Comparison of ENCODE assay signal across 15 cellular contexts in the genomic region with DNA sequence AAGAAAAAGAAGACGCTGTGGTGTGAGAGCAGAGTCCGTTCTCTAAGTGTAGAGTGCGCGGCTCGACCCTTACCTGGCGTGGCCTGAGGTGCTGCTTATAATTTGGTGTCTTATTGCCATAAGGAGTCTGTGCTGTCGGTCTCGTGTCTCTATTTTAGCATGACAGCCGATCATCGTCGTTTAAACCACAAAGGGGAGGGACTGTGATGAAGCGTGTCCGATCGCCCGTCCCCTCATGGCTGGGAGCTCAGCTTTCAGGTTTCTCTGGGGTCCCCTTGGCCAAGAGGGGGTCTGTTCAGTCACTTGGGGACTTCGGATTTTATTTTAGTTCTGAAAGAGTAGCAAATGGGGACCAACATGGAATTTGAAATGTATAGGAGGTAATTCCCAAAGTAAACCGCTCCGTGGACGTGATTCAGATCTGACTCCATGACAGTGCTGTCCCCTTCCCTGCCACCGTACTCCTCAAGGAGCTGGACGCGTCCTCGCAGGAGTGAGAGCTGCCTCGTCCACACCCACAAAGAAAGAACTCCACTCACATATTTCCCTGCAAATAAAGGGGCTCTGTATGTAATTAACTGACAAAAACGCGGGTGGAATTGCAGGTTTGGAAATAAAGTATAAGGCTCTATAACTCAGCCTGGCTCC.
DNase-seq lines count a peak whose midpoint lies in the region; ATAC-seq, FAIRE-seq and TF ChIP-seq lines count a peak whose summit lies in the region.
"Had no signal": no experiment of that assay in that cellular context is flagged by ENCODE, and none has a peak within 500 bp of the region (broad histone marks: within the 10 kb centered on the region; RNA-seq: fewer than 3 reads in every experiment).

No MANE protein-coding gene starts in this region.

- H2BK5ac ChIP-seq in H1 (ENCODE audit: low read depth, low read length), result no peak overlapping the region

- no peak overlapping the region for H2AFZ ChIP-seq in H1 (ENCODE audit: low read length)

- H3K4me1 Mint-ChIP-seq in natural killer cell treated with Interleukin-12 subunit alpha and Interleukin-12 subunit beta and Interleukin-15 and Interleukin-18, amount 100 ng/mL, for 72 hours (ENCODE audit: low read depth in 2 of 2), result peaks cover 15 to 16% of the 10 kb centered on the region in 2 donors
- H3K4me1 Mint-ChIP-seq in natural killer cell, result peaks cover 9 to 10% of the 10 kb centered on the region in 2 donors
- peaks cover 18% of the 10 kb centered on the region for H3K4me1 Mint-ChIP-seq in activated CD4-positive, alpha-beta memory T cell treated with anti-CD3 and anti-CD28 coated beads for 36 hours (ENCODE audit: low read depth)

- no peak for FAIRE-seq in H1 (lab: Jason Lieb, UNC)
- FAIRE-seq: K562 had no signal

- H3K36me3 ChIP-seq in H1 (ENCODE audit: control insufficient read depth in 2 of 4, insufficient read depth in 4 of 4, low read length in 3 of 4), result no peaks in the 10 kb centered on the region

- no peak overlapping the region for H3K23ac ChIP-seq in H1 (ENCODE audit: insufficient read length)

- no peak overlapping the region; the same call in 1 of the 2 replicates for H2BK15ac ChIP-seq in H1 (ENCODE audit: low read length)

- CTCF ChIA-PET in H1 (lab: Charles Lee; ENCODE audit: partially characterized antibody), result interaction anchor here (0.9 to 2.2 kb wide), 11 partner anchors 15 to 149 kb away, joined by 3 to 11 read pairs (median 4); no protein-coding TSS in a partner anchor
- CTCF ChIA-PET in activated CD4-positive, alpha-beta memory T cell treated with anti-CD3 and anti-CD28 coated beads for 36 hours (lab: Charles Lee), result no interaction called here

- no peak overlapping the region for H2BK120ac ChIP-seq in H1 (replicated peaks; ENCODE audit: low read depth, low read length)

- peak; percentile 34 for DNase-seq in natural killer cell treated with Interleukin-12 subunit alpha and Interleukin-12 subunit beta and Interleukin-15 and Interleukin-18, amount 100 ng/mL, for 72 hours (ENCODE audit: low spot score)
- DNase-seq in natural killer cell, result no peak
- DNase-seq in H1 (ENCODE audit: low read depth in 1 of 2, low spot score in 2 of 2), result no peak
- DNase-seq in posterior vena cava (ENCODE audit: low spot score), result peak; percentile 70
- DNase-seq in T-helper 1 cell, result no peak
- no peak for DNase-seq in SHP77 (lab: John Stamatoyannopoulos, UW)
- DNase-seq in activated CD4-positive, alpha-beta memory T cell treated with anti-CD3 and anti-CD28 coated beads for 36 hours, result no peak
- DNase-seq: activated naive CD8-positive, alpha-beta T cell treated with anti-CD3 and anti-CD28 coated beads, Interleukin-2, amount 10 ng/mL, durations not matched to agents 7 days and 5 days; DMS 273 treated with DMSO at 0.1 percent for 48 hours; H7; stimulated activated naive CD4-positive, alpha-beta T cell had no signal

- H3K9ac ChIP-seq in H1 (replicated peaks in 1 of 4; ENCODE audit: extremely low read depth in 1 of 4, low read depth in 3 of 4, low read length in 3 of 4), result no peak overlapping the region; a peak in 1 of 7 replicates

- H3K4me2 ChIP-seq in H1 (ENCODE audit: insufficient read depth in 1 of 2, low read depth in 2 of 2, low read length in 2 of 2), result no peak overlapping the region

- H3K4ac ChIP-seq in H1 (replicated peaks; ENCODE audit: insufficient read length, low read depth, low read length), result no peak overlapping the region

- H3K56ac ChIP-seq in H1 (replicated peaks; ENCODE audit: insufficient read length, low read depth, low read length), result no peak overlapping the region

- H2AK5ac ChIP-seq in H1 (ENCODE audit: low read depth, low read length), result no peak overlapping the region

- H4K8ac ChIP-seq in H1 (ENCODE audit: extremely low read depth, insufficient read depth, low read length), result no peak overlapping the region

- TF ChIP-seq EP300 in H1 (IDR thresholded peaks at IDR 0.05; ENCODE audit: borderline replicate concordance in 1 of 2, low read depth in 2 of 2, low read length in 2 of 2), result no peak

- intact Hi-C loops in natural killer cell (cut with micrococcal nuclease) (no loop called here), posterior vena cava (cut with DNase I) (no loop called here)
- intact Hi-C loops in activated CD4-positive, alpha-beta memory T cell treated with anti-CD3 and anti-CD28 coated beads for 36 hours (cut with micrococcal nuclease), result loop anchor here (10.0 kb wide), 1 partner anchor 154 kb away; no protein-coding TSS in a partner anchor

- ATAC-seq in natural killer cell treated with Interleukin-12 subunit alpha and Interleukin-12 subunit beta and Interleukin-15 and Interleukin-18, amount 100 ng/mL, for 72 hours, result no peak
- ATAC-seq in natural killer cell, result no peak
- no peak for ATAC-seq in GM19351 (IDR thresholded peaks at IDR 0.05; ENCODE audit: unreplicated experiment)
- ATAC-seq: K562 had no signal

- TF ChIP-seq CTCF in natural killer cell (IDR thresholded peaks at IDR 0.05) (no peak), H1 (IDR thresholded peaks at IDR 0.05; ENCODE audit: control extremely low read depth in 1 of 3, insufficient read depth in 1 of 3, low read depth in 1 of 3, low read length in 3 of 3) (no peak)

- 91% methylated on average over 26 of the region's 26 CpGs; no CpG with 5 or more reads in 1 of the 2 experiments for WGBS in H1 (ENCODE audit: extremely low coverage in 1 of 2, insufficient coverage in 1 of 2, insufficient read length in 1 of 2, insufficient replicate concordance in 2 of 2, low coverage in 1 of 2, low lambda C conversion rate in 2 of 2, missing lambda C conversion rate in 1 of 2), 2 experiments

- H3K4me3 Mint-ChIP-seq in natural killer cell treated with Interleukin-12 subunit alpha and Interleukin-12 subunit beta and Interleukin-15 and Interleukin-18, amount 100 ng/mL, for 72 hours, result no peak overlapping the region
- H3K4me3 Mint-ChIP-seq in natural killer cell, result no peak overlapping the region
- H3K4me3 Mint-ChIP-seq in activated CD4-positive, alpha-beta memory T cell treated with anti-CD3 and anti-CD28 coated beads for 36 hours, result no peak overlapping the region
- H3K4me3 Mint-ChIP-seq: activated naive CD8-positive, alpha-beta T cell treated with anti-CD3 and anti-CD28 coated beads, Interleukin-2, amount 10 ng/mL, durations not matched to agents 7 days and 5 days; central memory CD8-positive, alpha-beta T cell had no signal

- H4K91ac ChIP-seq in H1 (replicated peaks; ENCODE audit: insufficient read length, low read length), result no peak overlapping the region

- no peaks in the 10 kb centered on the region for H3K79me2 ChIP-seq in H1 (ENCODE audit: control insufficient read depth in 1 of 2, insufficient read depth in 2 of 2, low read length in 2 of 2)

- H3K27ac Mint-ChIP-seq in natural killer cell treated with Interleukin-12 subunit alpha and Interleukin-12 subunit beta and Interleukin-15 and Interleukin-18, amount 100 ng/mL, for 72 hours, result no peak overlapping the region
- H3K27ac Mint-ChIP-seq in natural killer cell, result no peak overlapping the region
- H3K27ac Mint-ChIP-seq in activated CD4-positive, alpha-beta memory T cell treated with anti-CD3 and anti-CD28 coated beads for 36 hours, result no peak overlapping the region
- H3K27ac Mint-ChIP-seq: activated naive CD8-positive, alpha-beta T cell treated with anti-CD3 and anti-CD28 coated beads, Interleukin-2, amount 10 ng/mL, durations not matched to agents 7 days and 5 days had no signal

- no peaks in the 10 kb centered on the region for H3K9me3 Mint-ChIP-seq in natural killer cell treated with Interleukin-12 subunit alpha and Interleukin-12 subunit beta and Interleukin-15 and Interleukin-18, amount 100 ng/mL, for 72 hours
- H3K9me3 Mint-ChIP-seq in natural killer cell, result no peaks in the 10 kb centered on the region
- H3K9me3 Mint-ChIP-seq in activated CD4-positive, alpha-beta memory T cell treated with anti-CD3 and anti-CD28 coated beads for 36 hours, result no peaks in the 10 kb centered on the region
- H3K9me3 Mint-ChIP-seq: activated naive CD8-positive, alpha-beta T cell treated with anti-CD3 and anti-CD28 coated beads, Interleukin-2, amount 10 ng/mL, durations not matched to agents 7 days and 5 days; central memory CD8-positive, alpha-beta T cell had no signal

- H3K18ac ChIP-seq in H1 (ENCODE audit: extremely low read depth, low read length), result no peak overlapping the region

- no peak for TF ChIP-seq POLR2A in H1 (IDR thresholded peaks at IDR 0.05; ENCODE audit: control extremely low read depth in 1 of 2, low read depth in 2 of 2, low read length in 2 of 2)

- POLR2A ChIA-PET in H1 (lab: Charles Lee; ENCODE audit: partially characterized antibody), result interaction anchor here (1.6 kb wide), 1 partner anchor 7 kb away, joined by 4 read pairs; no protein-coding TSS in a partner anchor
- POLR2A ChIA-PET in activated CD4-positive, alpha-beta memory T cell treated with anti-CD3 and anti-CD28 coated beads for 36 hours (lab: Charles Lee), result no interaction called here

- H3K4me3 ChIP-seq in H1 (ENCODE audit: extremely low read depth in 1 of 4, insufficient read depth in 2 of 4, low read depth in 3 of 4, low read length in 4 of 4), result no peak overlapping the region
- H3K4me3 ChIP-seq: K562, skin epidermis had no signal

- H3K4me1 ChIP-seq in H1 (replicated peaks in 1 of 4; ENCODE audit: control insufficient read depth in 3 of 4, insufficient read depth in 4 of 4, low read length in 3 of 4), result peaks cover 7 to 29% (median 24%) of the 10 kb centered on the region in 4 experiments

- no peak overlapping the region for H2BK20ac ChIP-seq in H1 (ENCODE audit: low read length)

- no peak overlapping the region for H3K14ac ChIP-seq in H1 (ENCODE audit: insufficient read length)

- H2BK12ac ChIP-seq in H1 (ENCODE audit: low read depth, low read length), result peak overlapping the region; percentile 68; the same call in 1 of the 2 replicates

- H3K9me3 ChIP-seq in H1 (ENCODE audit: insufficient read depth in 2 of 2, low read depth in 1 of 2, low read length in 1 of 2), result no peaks in the 10 kb centered on the region

- H3K23me2 ChIP-seq in H1 (ENCODE audit: low read depth, low read length), result no peaks in the 10 kb centered on the region

- H4K20me1 ChIP-seq in H1 (replicated peaks in 1 of 2; ENCODE audit: control insufficient read depth in 1 of 2, insufficient read depth in 2 of 2, low read length in 2 of 2), result no peaks in the 10 kb centered on the region

- no peaks in the 10 kb centered on the region for H3K79me1 ChIP-seq in H1 (ENCODE audit: low read depth, low read length)

- H4K5ac ChIP-seq in H1 (ENCODE audit: insufficient read length, low read depth, low read length), result no peak overlapping the region

- no peak overlapping the region for H3K27ac ChIP-seq in H1 (ENCODE audit: low read depth, low read length)

- H3K36me3 Mint-ChIP-seq in natural killer cell treated with Interleukin-12 subunit alpha and Interleukin-12 subunit beta and Interleukin-15 and Interleukin-18, amount 100 ng/mL, for 72 hours, result no peaks in the 10 kb centered on the region
- no peaks in the 10 kb centered on the region for H3K36me3 Mint-ChIP-seq in natural killer cell
- no peaks in the 10 kb centered on the region for H3K36me3 Mint-ChIP-seq in activated CD4-positive, alpha-beta memory T cell treated with anti-CD3 and anti-CD28 coated beads for 36 hours
- H3K36me3 Mint-ChIP-seq: activated naive CD8-positive, alpha-beta T cell treated with anti-CD3 and anti-CD28 coated beads, Interleukin-2, amount 10 ng/mL, durations not matched to agents 7 days and 5 days had no signal

- no peak for TF ChIP-seq RAD21 in H1 (IDR thresholded peaks at IDR 0.05 in 1 of 2, conservative IDR thresholded peaks at IDR 0.05 in 1 of 2; ENCODE audit: low read depth in 2 of 2, low read length in 2 of 2)

- peaks cover 38 to 63% of the 10 kb centered on the region in 2 donors for H3K27me3 Mint-ChIP-seq in natural killer cell treated with Interleukin-12 subunit alpha and Interleukin-12 subunit beta and Interleukin-15 and Interleukin-18, amount 100 ng/mL, for 72 hours
- H3K27me3 Mint-ChIP-seq in natural killer cell (ENCODE audit: low read depth in 2 of 2), result peaks cover 44 to 69% of the 10 kb centered on the region in 2 donors
- H3K27me3 Mint-ChIP-seq in activated CD4-positive, alpha-beta memory T cell treated with anti-CD3 and anti-CD28 coated beads for 36 hours, result peaks cover 39% of the 10 kb centered on the region

- no peaks in the 10 kb centered on the region for H3K27me3 ChIP-seq in H1 (replicated peaks in 1 of 4; ENCODE audit: control insufficient read depth in 3 of 4, extremely low read depth in 1 of 4, insufficient read depth in 3 of 4, low read length in 3 of 4)

Comparison
In these comparisons a context has a peak if more than half of its experiments do, and no peak if none do; other contexts are left out.
1. DNase-seq: peak in natural killer cell treated with Interleukin-12 subunit alpha and Interleukin-12 subunit beta and Interleukin-15 and Interleukin-18, amount 100 ng/mL, for 72 hours (single experiment) and posterior vena cava (single experiment); none in natural killer cell (single experiment), H1 (0 of 2), T-helper 1 cell (0 of 5), SHP77 (0 of 2) and activated CD4-positive, alpha-beta memory T cell treated with anti-CD3 and anti-CD28 coated beads for 36 hours (single experiment).